ENCODE assay signal across 8 cellular contexts in the genomic region with DNA sequence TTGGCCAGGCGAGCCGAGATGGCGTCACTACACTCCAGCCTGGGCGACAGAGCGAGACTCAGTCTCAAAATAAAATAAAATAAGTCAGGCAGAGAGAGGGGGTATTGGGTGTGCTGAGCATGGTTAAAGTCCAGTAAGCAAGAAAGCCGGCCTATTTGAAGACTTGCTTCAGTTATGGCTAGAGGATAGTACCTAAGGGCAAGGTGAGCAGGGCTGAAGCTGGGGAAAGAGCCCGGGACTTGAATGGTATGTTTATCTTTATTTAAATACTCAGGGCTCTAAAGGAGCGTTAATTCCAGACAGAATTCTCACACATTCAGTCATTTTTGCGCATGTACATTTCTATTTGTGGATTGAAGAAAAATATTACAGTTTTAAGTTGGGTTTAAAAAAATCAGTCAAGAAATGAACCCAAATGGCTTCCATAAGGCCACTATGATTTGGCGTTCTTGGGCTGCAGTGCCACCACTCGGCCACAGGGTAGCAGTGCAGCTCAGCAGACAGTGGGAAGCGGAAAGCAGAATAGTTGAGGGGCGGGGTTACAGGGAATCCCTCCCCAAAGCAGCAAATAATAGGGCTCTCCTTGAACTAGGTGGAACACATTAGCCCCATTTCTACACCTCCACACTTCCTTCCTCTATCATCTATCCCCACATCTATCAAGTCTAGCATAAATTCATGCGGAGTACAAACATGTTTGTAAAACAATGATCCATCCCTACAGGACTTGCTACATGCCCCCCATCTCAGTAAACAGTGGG. TPM values are rescaled to one million over a fixed set of nuclear protein-coding genes. Genes with fewer than 3 reads are reported as not detected.
A peak's percentile ranks its signal among the peaks of the same experiment; 100 is the strongest.
DNase-seq lines count a peak whose midpoint lies in the region; ATAC-seq and TF ChIP-seq lines count a peak whose summit lies in the region.

No MANE protein-coding gene starts in this region.

- 41 to 49% (median 46%) methylated on average over 12 to 14 of the region's 14 CpGs for WGBS in heart left ventricle, 4 donors

- DNase-seq in GM13976 (ENCODE audit: low spot score) (peak; percentile 84), NCI-H1105 (lab: John Stamatoyannopoulos, UW) (peak; percentile 59), SW480 (ENCODE audit: low spot score) (peak; percentile 78), adipocyte (ENCODE audit: low read depth) (peak; percentile 95), heart left ventricle (peak; percentile 73 to 85 (median 79)), pulmonary artery endothelial cell (ENCODE audit: low read depth, low spot score) (peak; percentile 45), GF-D8 (lab: John Stamatoyannopoulos, UW) (no peak)

- H3K36me3 ChIP-seq in adipocyte (ENCODE audit: control insufficient read depth, insufficient read depth, low read length, severe bottlenecking) (no peaks in the 10 kb centered on the region), heart left ventricle (no peaks in the 10 kb centered on the region)

- no peaks in the 10 kb centered on the region for H3K9me3 ChIP-seq in adipocyte (ENCODE audit: control insufficient read depth, low read length)
- no peaks in the 10 kb centered on the region for H3K9me3 ChIP-seq in heart left ventricle

- no peaks in the 10 kb centered on the region for H3K27me3 ChIP-seq in adipocyte (replicated peaks; ENCODE audit: control insufficient read depth, insufficient read depth, low read length)
- no peaks in the 10 kb centered on the region for H3K27me3 ChIP-seq in heart left ventricle

- no peak for TF ChIP-seq POLR2A in heart left ventricle (IDR thresholded peaks at IDR 0.05)

- H3K27ac ChIP-seq in heart left ventricle = no peak overlapping the region

- TF ChIP-seq CTCF in GM13976 (IDR thresholded peaks at IDR 0.05; ENCODE audit: borderline replicate concordance, control extremely low read depth, extremely low read depth, insufficient read depth, missing control alignments) (peak; percentile 99), heart left ventricle (IDR thresholded peaks at IDR 0.05) (peak; percentile 93 to 100 (median 98))

- H3K4me1 ChIP-seq in adipocyte (ENCODE audit: control insufficient read depth, insufficient read depth, low read length) (peaks cover 10% of the 10 kb centered on the region), heart left ventricle (peaks cover 0 to 4% (median 0%) of the 10 kb centered on the region in 12 donors)

- H3K4me3 ChIP-seq in adipocyte (ENCODE audit: low read length) = no peak overlapping the region
- no peak overlapping the region for H3K4me3 ChIP-seq in heart left ventricle

- intact Hi-C loops in heart left ventricle (cut with DNase I) = loop anchor here (1.0 to 10.0 kb wide), 11 partner anchors 35 to 1022 kb away; a partner anchor contains a TSS

- H3K9ac ChIP-seq in adipocyte (ENCODE audit: low read length) = peak overlapping the region; percentile 38

- in situ Hi-C loops in GM13976 (cut with MboI; ENCODE audit: low sequenced_read_pairs, unreplicated experiment) = no loop called here

- peak; percentile 99 for ATAC-seq in HG02678 (IDR thresholded peaks at IDR 0.05; ENCODE audit: unreplicated experiment)
- ATAC-seq in heart left ventricle = peak; percentile 64 to 97 (median 96)

RNA-seq across cellular contexts. Expression of a gene that starts 37.2 kb away (rescaled TPM):
- total RNA-seq in heart left ventricle (100 to 1,000 TPM in 8 of 9 donors, 10 to 100 TPM in 1; 91.1 to 173 (median 139) TPM), pulmonary artery endothelial cell (43.0 and 54.5 TPM in 2 replicates)
- 10 to 100 TPM; 60.4 to 61.7 TPM for polyA plus RNA-seq in heart left ventricle

RNA-seq across cellular contexts. Expression of a gene that starts 46.4 kb away (rescaled TPM):
- total RNA-seq in heart left ventricle (10 to 100 TPM; 14.5 to 32.0 (median 23.6) TPM), pulmonary artery endothelial cell (0.42 and 0.59 TPM in 2 replicates)
- polyA plus RNA-seq in heart left ventricle = 1 to 10 TPM; 3.7 to 9.1 TPM
